8 cellular contexts compared by ENCODE assay signal in the genomic region with DNA sequence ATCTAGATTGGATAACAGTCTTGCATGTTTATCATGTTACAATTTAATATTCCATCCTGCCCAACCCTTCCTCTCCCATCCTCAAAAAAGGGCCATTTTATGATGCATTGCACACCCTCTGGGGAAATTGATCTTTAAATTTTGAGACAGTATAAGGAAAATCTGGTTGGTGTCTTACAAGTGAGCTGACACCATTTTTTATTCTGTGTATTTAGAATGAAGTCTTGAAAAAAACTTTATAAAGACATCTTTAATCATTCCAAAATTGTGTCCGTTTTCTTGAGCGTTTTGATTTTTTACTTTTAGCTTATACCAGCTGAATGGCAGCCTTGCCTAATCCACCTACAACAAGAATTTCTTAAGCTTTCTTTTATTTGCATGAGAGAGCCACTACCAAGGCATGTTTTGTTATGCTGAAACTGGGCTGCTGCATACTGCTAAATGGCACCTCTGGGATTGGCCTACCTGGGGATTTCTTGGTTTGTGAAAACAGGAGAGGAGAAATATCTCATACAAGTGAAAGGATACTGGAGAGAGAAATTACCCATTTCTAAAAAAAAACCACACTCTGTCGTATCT. TPM values are rescaled to one million over a fixed set of nuclear protein-coding genes. Genes with fewer than 3 reads are reported as not detected.
A peak's percentile ranks its signal among the peaks of the same experiment; 100 is the strongest.
DNase-seq lines count a peak whose midpoint lies in the region; ATAC-seq and TF ChIP-seq lines count a peak whose summit lies in the region.

No MANE protein-coding gene starts in this region.

- peak; percentile 73 for DNase-seq in activated CD8-positive, alpha-beta memory T cell treated with anti-CD3 and anti-CD28 coated beads for 24 hours
- no peak for DNase-seq in activated CD8-positive, alpha-beta memory T cell treated with anti-CD3 and anti-CD28 coated beads, Interleukin-2, amount 50 U/mL, for 4 hours
- peak; percentile 49 for DNase-seq in activated CD4-positive, alpha-beta memory T cell treated with anti-CD3 and anti-CD28 coated beads for 36 hours
- DNase-seq in effector CD4-positive, alpha-beta T cell = no peak
- DNase-seq in GM19238 (ENCODE audit: insufficient read length, low spot score) = no peak

- H3K9me3 ChIP-seq in gastroesophageal sphincter = no peaks in the 10 kb centered on the region

- no peak for TF ChIP-seq CTCF in gastroesophageal sphincter (IDR thresholded peaks at IDR 0.05)

- H3K36me3 ChIP-seq in gastroesophageal sphincter = peaks cover 0 to 14% of the 10 kb centered on the region in 2 donors

- H3K27ac ChIP-seq in gastroesophageal sphincter = peak overlapping the region; percentile 90 to 100 (median 94)

- peak overlapping the region; percentile 100 for H3K27ac Mint-ChIP-seq in activated CD4-positive, alpha-beta memory T cell treated with anti-CD3 and anti-CD28 coated beads for 36 hours
- H3K27ac Mint-ChIP-seq in stimulated activated memory B cell treated with anti-CD40 and anti-IgM and Interleukin-4, amounts not matched to agents 10 μg/mL and 1 μg/mL and 100 μg/mL, for 72 hours = peak overlapping the region; percentile 100

- H3K27me3 ChIP-seq in gastroesophageal sphincter = no peaks in the 10 kb centered on the region

- H3K9me3 Mint-ChIP-seq in activated CD4-positive, alpha-beta memory T cell treated with anti-CD3 and anti-CD28 coated beads for 36 hours = peaks cover 5% of the 10 kb centered on the region
- H3K9me3 Mint-ChIP-seq in stimulated activated memory B cell treated with anti-CD40 and anti-IgM and Interleukin-4, amounts not matched to agents 10 μg/mL and 1 μg/mL and 100 μg/mL, for 72 hours = no peaks in the 10 kb centered on the region

- H3K27me3 Mint-ChIP-seq in activated CD4-positive, alpha-beta memory T cell treated with anti-CD3 and anti-CD28 coated beads for 36 hours = peaks cover 28% of the 10 kb centered on the region
- no peaks in the 10 kb centered on the region for H3K27me3 Mint-ChIP-seq in stimulated activated memory B cell treated with anti-CD40 and anti-IgM and Interleukin-4, amounts not matched to agents 10 μg/mL and 1 μg/mL and 100 μg/mL, for 72 hours

- peaks cover 0 to 77% (median 7%) of the 10 kb centered on the region in 3 donors for H3K4me1 ChIP-seq in gastroesophageal sphincter

- no peak for TF ChIP-seq POLR2A in gastroesophageal sphincter (IDR thresholded peaks at IDR 0.05)

- H3K4me1 Mint-ChIP-seq in activated CD4-positive, alpha-beta memory T cell treated with anti-CD3 and anti-CD28 coated beads for 36 hours (ENCODE audit: low read depth) = peaks cover 59% of the 10 kb centered on the region
- H3K4me1 Mint-ChIP-seq in stimulated activated memory B cell treated with anti-CD40 and anti-IgM and Interleukin-4, amounts not matched to agents 10 μg/mL and 1 μg/mL and 100 μg/mL, for 72 hours = peaks cover 54% of the 10 kb centered on the region

- peak overlapping the region; percentile 60 to 96 for H3K4me3 ChIP-seq in gastroesophageal sphincter

- intact Hi-C loops in activated CD4-positive, alpha-beta memory T cell treated with anti-CD3 and anti-CD28 coated beads for 36 hours (cut with micrococcal nuclease) = loop anchor here (5.0 to 10.0 kb wide), 2 partner anchors 476 to 1503 kb away; no protein-coding TSS in a partner anchor

- ATAC-seq in gastroesophageal sphincter (no peak), HG02981 (IDR thresholded peaks at IDR 0.05; ENCODE audit: unreplicated experiment) (no peak)
- ATAC-seq in stimulated activated memory B cell treated with anti-CD40 and anti-IgM and Interleukin-4, amounts not matched to agents 10 μg/mL and 1 μg/mL and 100 μg/mL, for 72 hours = no peak

- no peak for TF ChIP-seq EP300 in gastroesophageal sphincter (IDR thresholded peaks at IDR 0.05)

- 3 to 12% methylated on average over 3 of the region's 3 CpGs for WGBS in gastroesophageal sphincter (ENCODE audit: low coverage in 1 of 2), 2 donors

- CTCF ChIA-PET in activated CD4-positive, alpha-beta memory T cell treated with anti-CD3 and anti-CD28 coated beads for 36 hours (lab: Charles Lee) = interaction anchor here (1.6 to 4.1 kb wide), 2 partner anchors 14 to 56 kb away, joined by 5 to 20 read pairs; no protein-coding TSS in a partner anchor

- H3K4me3 Mint-ChIP-seq in activated CD4-positive, alpha-beta memory T cell treated with anti-CD3 and anti-CD28 coated beads for 36 hours = peak overlapping the region; percentile 98
- peak overlapping the region; percentile 99 for H3K4me3 Mint-ChIP-seq in stimulated activated memory B cell treated with anti-CD40 and anti-IgM and Interleukin-4, amounts not matched to agents 10 μg/mL and 1 μg/mL and 100 μg/mL, for 72 hours

- peaks cover 75% of the 10 kb centered on the region for H3K36me3 Mint-ChIP-seq in activated CD4-positive, alpha-beta memory T cell treated with anti-CD3 and anti-CD28 coated beads for 36 hours
- peaks cover 46% of the 10 kb centered on the region for H3K36me3 Mint-ChIP-seq in stimulated activated memory B cell treated with anti-CD40 and anti-IgM and Interleukin-4, amounts not matched to agents 10 μg/mL and 1 μg/mL and 100 μg/mL, for 72 hours

- POLR2A ChIA-PET in activated CD4-positive, alpha-beta memory T cell treated with anti-CD3 and anti-CD28 coated beads for 36 hours (lab: Charles Lee) = interaction anchor here (0.6 to 27.5 kb wide), 9 partner anchors 7 to 1504 kb away, joined by 3 to 1283 read pairs (median 54); no protein-coding TSS in a partner anchor

RNA-seq across cellular contexts. Expression of a gene that starts 52.3 kb away (rescaled TPM):
- 10 to 100 TPM; 11.0 to 12.7 TPM for total RNA-seq in activated CD4-positive, alpha-beta memory T cell treated with anti-CD3 and anti-CD28 coated beads for 36 hours
- 10 to 100 TPM in 2 of 4 donors, 1 to 10 TPM in 2; 3.6 to 17.1 (median 10.0) TPM for total RNA-seq in gastroesophageal sphincter

RNA-seq across cellular contexts. Expression of a gene that starts 52.5 kb away (rescaled TPM):
- total RNA-seq in activated CD4-positive, alpha-beta memory T cell treated with anti-CD3 and anti-CD28 coated beads for 36 hours = 10 to 100 TPM; 41.6 to 44.8 TPM
- total RNA-seq in gastroesophageal sphincter = 10 to 100 TPM; 19.2 to 36.3 (median 27.6) TPM

Comparison
In these comparisons a context has a peak if more than half of its experiments do, and no peak if none do; other contexts are left out.
1. DNase-seq: peak in activated CD8-positive, alpha-beta memory T cell treated with anti-CD3 and anti-CD28 coated beads for 24 hours (single experiment) and activated CD4-positive, alpha-beta memory T cell treated with anti-CD3 and anti-CD28 coated beads for 36 hours (single experiment); none in activated CD8-positive, alpha-beta memory T cell treated with anti-CD3 and anti-CD28 coated beads, Interleukin-2, amount 50 U/mL, for 4 hours (single experiment), effector CD4-positive, alpha-beta T cell (single experiment) and GM19238 (single experiment).